In the genomic region with DNA sequence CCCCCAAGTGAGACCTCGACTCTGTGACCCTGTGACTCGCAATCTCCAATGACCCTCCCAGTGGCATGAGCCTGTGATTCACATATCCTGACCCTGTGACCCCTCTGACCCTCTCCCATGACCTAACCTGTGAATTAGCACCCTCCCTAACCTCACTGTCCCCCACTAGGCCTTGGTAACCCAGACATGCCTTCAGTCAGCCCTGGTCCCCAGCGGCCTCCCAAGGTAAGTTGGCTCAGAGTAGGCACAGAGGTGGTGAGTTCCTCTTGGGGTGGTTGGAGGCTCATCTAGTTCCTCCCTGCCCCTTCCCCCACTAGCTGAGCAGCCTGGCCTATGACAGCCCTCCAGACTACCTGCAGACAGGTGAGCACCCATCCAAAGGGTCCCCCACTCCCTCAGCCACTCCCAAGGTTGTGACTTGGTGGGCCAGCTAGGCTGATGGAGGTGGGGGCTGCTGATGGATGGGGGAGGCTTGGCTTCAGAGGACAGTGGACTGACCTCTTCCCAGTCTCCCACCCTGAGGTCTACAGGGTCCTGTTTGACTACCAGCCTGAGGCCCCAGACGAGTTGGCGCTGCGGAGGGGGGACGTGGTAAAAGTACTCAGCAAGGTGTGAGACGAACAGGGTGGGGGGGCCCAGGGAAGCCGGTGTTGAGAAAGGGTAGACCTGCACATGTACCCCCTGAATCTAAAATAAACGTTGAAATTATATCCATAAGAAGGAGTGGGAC, we compare ENCODE assay signal across 8 cellular contexts. TPM values are rescaled to one million over a fixed set of nuclear protein-coding genes. Genes with fewer than 3 reads are reported as not detected.
A peak's percentile ranks its signal among the peaks of the same experiment; 100 is the strongest.
DNase-seq lines count a peak whose midpoint lies in the region; ATAC-seq and TF ChIP-seq lines count a peak whose summit lies in the region.

No MANE protein-coding gene starts in this region.

- H3K27ac ChIP-seq in HL-60 (replicated peaks) (no peak overlapping the region), breast epithelium (peak overlapping the region; percentile 92)

- no peak for TF ChIP-seq POLR2A in breast epithelium (IDR thresholded peaks at IDR 0.05)

- H3K9ac ChIP-seq in mucosa of stomach (ENCODE audit: low read length): no peak overlapping the region

- H3K9me3 ChIP-seq in breast epithelium (no peaks in the 10 kb centered on the region), mucosa of stomach (ENCODE audit: control insufficient read depth, low read length) (no peaks in the 10 kb centered on the region)

- no peaks in the 10 kb centered on the region for H3K27me3 ChIP-seq in HL-60 (ENCODE audit: insufficient read depth, poor library complexity, severe bottlenecking)
- no peaks in the 10 kb centered on the region for H3K27me3 ChIP-seq in breast epithelium
- no peaks in the 10 kb centered on the region for H3K27me3 ChIP-seq in mucosa of stomach (ENCODE audit: control insufficient read depth, insufficient read depth, low read length)

- H3K4me1 ChIP-seq in breast epithelium: no peaks in the 10 kb centered on the region
- H3K4me1 ChIP-seq in mucosa of stomach (ENCODE audit: control insufficient read depth, insufficient read depth, low read length): peaks cover 15% of the 10 kb centered on the region

- DNase-seq in AG09309 (ENCODE audit: low read depth) (no peak), HL-60 (ENCODE audit: low read depth in 1 of 2, low spot score in 1 of 2) (peak in 1 of 2 experiments; percentile 34), breast epithelium (ENCODE audit: low spot score in 2 of 2) (no peak), HPDE6-E6E7 (ENCODE audit: extremely low spot score) (no peak), NCI-H446 (lab: John Stamatoyannopoulos, UW) (no peak)

- H3K4me3 ChIP-seq in AG09309 (ENCODE audit: control insufficient read depth, low read depth, low read length): peak overlapping the region; percentile 66
- H3K4me3 ChIP-seq in HL-60 (replicated peaks; ENCODE audit: insufficient read depth, low read length): peak overlapping the region; percentile 63
- peak overlapping the region in 2 of 3 donors; percentile 78 for H3K4me3 ChIP-seq in breast epithelium
- peak overlapping the region; percentile 84 for H3K4me3 ChIP-seq in mucosa of stomach (ENCODE audit: low read length)

- H3K36me3 ChIP-seq in breast epithelium: no peaks in the 10 kb centered on the region
- H3K36me3 ChIP-seq in mucosa of stomach (ENCODE audit: control insufficient read depth, insufficient read depth, low read length): no peaks in the 10 kb centered on the region

- intact Hi-C loops in breast epithelium (cut with DNase I; ENCODE audit: low total_unique reads): no loop called here

- no peak for ATAC-seq in HG03565 (IDR thresholded peaks at IDR 0.05; ENCODE audit: unreplicated experiment)
- no peak for ATAC-seq in GM18907 (IDR thresholded peaks at IDR 0.05; ENCODE audit: unreplicated experiment)

- TF ChIP-seq CTCF in AG09309 (IDR thresholded peaks at IDR 0.05; ENCODE audit: control insufficient read depth, insufficient read depth, low read depth, low read length, missing control alignments): no peak
- TF ChIP-seq CTCF in HL-60 (IDR thresholded peaks at IDR 0.05; ENCODE audit: insufficient read depth, low read length): no peak
- TF ChIP-seq CTCF in breast epithelium (IDR thresholded peaks at IDR 0.05): no peak

RNA-seq across cellular contexts. Expression of gene SH3D21, which starts 1.6 kb away (rescaled TPM):
- total RNA-seq in breast epithelium: 10 to 100 TPM in 2 of 3 donors, under 1 TPM in 1; 0.80 to 18.7 (median 18.0) TPM

RNA-seq across cellular contexts. Expression of gene EVA1B, which starts 15.7 kb away (rescaled TPM):
- total RNA-seq in breast epithelium: 100 to 1,000 TPM in 2 of 3 donors, 10 to 100 TPM in 1; 62.1 to 129 (median 118) TPM
